ENCODE assay signal across 18 cellular contexts in genomic region chr9:2255128-2255527, GRCh38.
A peak's percentile ranks its signal among the peaks of the same experiment; 100 is the strongest.
DNase-seq lines count a peak whose midpoint lies in the region; ATAC-seq and TF ChIP-seq lines count a peak whose summit lies in the region.
"Had no signal": no experiment of that assay in that cellular context is flagged by ENCODE, and none has a peak within 500 bp of the region (broad histone marks: within the 10 kb centered on the region; RNA-seq: fewer than 3 reads in every experiment).

No MANE protein-coding gene starts in this region.

- peaks cover 39% of the 10 kb centered on the region for H3K4me1 Mint-ChIP-seq in neural progenitor cell
- H3K4me1 Mint-ChIP-seq: immature natural killer cell had no signal

- H4K20me1 ChIP-seq in neural progenitor cell (ENCODE audit: low read depth), result no peaks in the 10 kb centered on the region

- DNase-seq in NCI-H510A treated with DMSO at 0.1 percent for 48 hours (lab: John Stamatoyannopoulos, UW), result peak; percentile 52
- no peak for DNase-seq in NCI-H510A (lab: John Stamatoyannopoulos, UW)
- peak; percentile 21 for DNase-seq in NCI-H2107 (lab: John Stamatoyannopoulos, UW)
- DNase-seq in WERI-Rb-1, result peak; percentile 63
- no peak for DNase-seq in neural progenitor cell (ENCODE audit: low spot score)
- DNase-seq in activated T-cell treated with anti-CD3 and anti-CD28 coated beads for 4 hours, result no peak
- DNase-seq: activated CD4-positive, alpha-beta T cell treated with anti-CD3 and anti-CD28 coated beads for 1 hour; activated gamma-delta T cell; aorta; GDM1; immature natural killer cell; NCI-H1436 treated with DMSO at 0.1 percent for 48 hours; SHP77 treated with DMSO at 0.1 percent for 48 hours; stomach had no signal

- no peaks in the 10 kb centered on the region for H3K36me3 ChIP-seq in WERI-Rb-1
- no peaks in the 10 kb centered on the region for H3K36me3 ChIP-seq in neural progenitor cell
- H3K36me3 ChIP-seq: gastroesophageal sphincter, stomach had no signal

- H3K4me3 ChIP-seq in WERI-Rb-1 (ENCODE audit: low read depth, low read length) (no peak overlapping the region), neural progenitor cell (no peak overlapping the region)
- H3K4me3 ChIP-seq: gastroesophageal sphincter, stomach had no signal

- no peak overlapping the region for H3K9ac ChIP-seq in neural progenitor cell

- peak; percentile 54 for TF ChIP-seq CTCF in WERI-Rb-1 (IDR thresholded peaks at IDR 0.05; ENCODE audit: low read depth, low read length)
- peak; percentile 5 for TF ChIP-seq CTCF in neural progenitor cell (IDR thresholded peaks at IDR 0.05)

- H3F3A ChIP-seq in neural progenitor cell (ENCODE audit: low read depth), result peaks cover 7% of the 10 kb centered on the region

- ATAC-seq in GM18498 (IDR thresholded peaks at IDR 0.05; ENCODE audit: unreplicated experiment) (no peak), HG02798 (IDR thresholded peaks at IDR 0.05; ENCODE audit: poor library complexity, unreplicated experiment) (no peak)
- ATAC-seq: gastroesophageal sphincter had no signal

- H3K9me3 ChIP-seq in WERI-Rb-1 (ENCODE audit: severe bottlenecking), result peaks cover 4% of the 10 kb centered on the region
- no peaks in the 10 kb centered on the region for H3K9me3 ChIP-seq in neural progenitor cell (ENCODE audit: low read depth)
- H3K9me3 ChIP-seq: gastroesophageal sphincter, stomach had no signal

- H3K4me3 Mint-ChIP-seq in neural progenitor cell, result no peak overlapping the region
- H3K4me3 Mint-ChIP-seq: immature natural killer cell, nephron had no signal

- H3K4me1 ChIP-seq in neural progenitor cell, result peaks cover 15% of the 10 kb centered on the region
- H3K4me1 ChIP-seq: gastroesophageal sphincter had no signal

- H3K79me2 ChIP-seq in neural progenitor cell (ENCODE audit: low read depth), result no peaks in the 10 kb centered on the region

- no peaks in the 10 kb centered on the region for H3K27me3 ChIP-seq in WERI-Rb-1 (ENCODE audit: insufficient read depth, low read depth, severe bottlenecking)
- no peaks in the 10 kb centered on the region for H3K27me3 ChIP-seq in neural progenitor cell
- H3K27me3 ChIP-seq: gastroesophageal sphincter, stomach had no signal

- peak overlapping the region; percentile 72 for H3K27ac Mint-ChIP-seq in neural progenitor cell
- H3K27ac Mint-ChIP-seq: immature natural killer cell, nephron had no signal

- H3K27me3 Mint-ChIP-seq in neural progenitor cell (ENCODE audit: insufficient read depth, low read depth), result peaks cover 5% of the 10 kb centered on the region

- peaks cover 4% of the 10 kb centered on the region for H3K36me3 Mint-ChIP-seq in neural progenitor cell

- peak overlapping the region; percentile 81 for H2AFZ ChIP-seq in neural progenitor cell (replicated peaks)

- H3K9me3 Mint-ChIP-seq in neural progenitor cell, result peaks cover 16% of the 10 kb centered on the region

- no peak overlapping the region for H3K27ac ChIP-seq in WERI-Rb-1
- no peak overlapping the region for H3K27ac ChIP-seq in neural progenitor cell
- H3K27ac ChIP-seq: gastroesophageal sphincter, stomach had no signal

- H3K4me2 ChIP-seq in neural progenitor cell, result no peak overlapping the region

Comparison
In these comparisons a context has a peak if more than half of its experiments do, and no peak if none do; other contexts are left out.
1. DNase-seq: peak in NCI-H510A treated with DMSO at 0.1 percent for 48 hours (single experiment), NCI-H2107 (single experiment) and WERI-Rb-1 (single experiment); none in NCI-H510A (single experiment), neural progenitor cell (single experiment) and activated T-cell treated with anti-CD3 and anti-CD28 coated beads for 4 hours (single experiment).